In genomic region chr6:92826633-92827032, GRCh38 we compare ENCODE assay signal across 14 cellular contexts.
DNase-seq lines count a peak whose midpoint lies in the region; ATAC-seq lines count a peak whose summit lies in the region.
"Had no signal": no experiment of that assay in that cellular context is flagged by ENCODE, and none has a peak within 500 bp of the region (broad histone marks: within the 10 kb centered on the region; RNA-seq: fewer than 3 reads in every experiment).

No MANE protein-coding gene starts in this region.

- H3K4me1 Mint-ChIP-seq in activated naive CD4-positive, alpha-beta T cell treated with anti-CD3 and anti-CD28 coated beads for 36 hours (ENCODE audit: low read depth), result no peaks in the 10 kb centered on the region
- H3K4me1 Mint-ChIP-seq: CD14-positive monocyte, IgD-negative memory B cell had no signal

- H3K27ac Mint-ChIP-seq in activated naive CD4-positive, alpha-beta T cell treated with anti-CD3 and anti-CD28 coated beads for 36 hours, result no peak overlapping the region
- H3K27ac Mint-ChIP-seq: CD14-positive monocyte; CD8-positive, alpha-beta T cell; IgD-negative memory B cell had no signal

- intact Hi-C loops in activated naive CD4-positive, alpha-beta T cell treated with anti-CD3 and anti-CD28 coated beads for 36 hours (cut with micrococcal nuclease), result no loop called here

- peak; percentile 13 for DNase-seq in NCI-H345 (lab: John Stamatoyannopoulos, UW)
- no peak for DNase-seq in NCI-H345 treated with DMSO at 0.1 percent for 48 hours (lab: John Stamatoyannopoulos, UW; ENCODE audit: unreplicated experiment)
- DNase-seq in NCI-H2029 (lab: John Stamatoyannopoulos, UW), result peak; percentile 2
- DNase-seq in left kidney (ENCODE audit: low read depth, low spot score), result peak; percentile 7
- DNase-seq in NCI-H146 (lab: John Stamatoyannopoulos, UW), result no peak
- no peak for DNase-seq in activated naive CD4-positive, alpha-beta T cell treated with anti-CD3 and anti-CD28 coated beads for 36 hours
- DNase-seq: CD8-positive, alpha-beta T cell; COR-L47; DMS79; GOT3; H9 had no signal

- H3K27me3 Mint-ChIP-seq in activated naive CD4-positive, alpha-beta T cell treated with anti-CD3 and anti-CD28 coated beads for 36 hours (ENCODE audit: low read depth), result no peaks in the 10 kb centered on the region
- H3K27me3 Mint-ChIP-seq: IgD-negative memory B cell had no signal

- H3K36me3 Mint-ChIP-seq in activated naive CD4-positive, alpha-beta T cell treated with anti-CD3 and anti-CD28 coated beads for 36 hours (ENCODE audit: low read depth), result no peaks in the 10 kb centered on the region
- H3K36me3 Mint-ChIP-seq: CD14-positive monocyte; CD8-positive, alpha-beta T cell had no signal

- peaks cover 4% of the 10 kb centered on the region for H3K9me3 Mint-ChIP-seq in activated naive CD4-positive, alpha-beta T cell treated with anti-CD3 and anti-CD28 coated beads for 36 hours

- no peak overlapping the region for H3K4me3 Mint-ChIP-seq in activated naive CD4-positive, alpha-beta T cell treated with anti-CD3 and anti-CD28 coated beads for 36 hours
- H3K4me3 Mint-ChIP-seq: CD14-positive monocyte; CD8-positive, alpha-beta T cell; H9; IgD-negative memory B cell had no signal

- CTCF ChIA-PET in activated naive CD4-positive, alpha-beta T cell treated with anti-CD3 and anti-CD28 coated beads for 36 hours (lab: Charles Lee), result no interaction called here

- ATAC-seq in GM21390 (IDR thresholded peaks at IDR 0.05; ENCODE audit: unreplicated experiment), result no peak
- ATAC-seq: CD8-positive, alpha-beta T cell had no signal

Comparison
In these comparisons a context has a peak if more than half of its experiments do, and no peak if none do; other contexts are left out.
1. DNase-seq: peak in NCI-H345 (single experiment), NCI-H2029 (single experiment) and left kidney (single experiment); none in NCI-H345 treated with DMSO at 0.1 percent for 48 hours (single experiment), NCI-H146 (single experiment) and activated naive CD4-positive, alpha-beta T cell treated with anti-CD3 and anti-CD28 coated beads for 36 hours (single experiment).